In the genomic region with DNA sequence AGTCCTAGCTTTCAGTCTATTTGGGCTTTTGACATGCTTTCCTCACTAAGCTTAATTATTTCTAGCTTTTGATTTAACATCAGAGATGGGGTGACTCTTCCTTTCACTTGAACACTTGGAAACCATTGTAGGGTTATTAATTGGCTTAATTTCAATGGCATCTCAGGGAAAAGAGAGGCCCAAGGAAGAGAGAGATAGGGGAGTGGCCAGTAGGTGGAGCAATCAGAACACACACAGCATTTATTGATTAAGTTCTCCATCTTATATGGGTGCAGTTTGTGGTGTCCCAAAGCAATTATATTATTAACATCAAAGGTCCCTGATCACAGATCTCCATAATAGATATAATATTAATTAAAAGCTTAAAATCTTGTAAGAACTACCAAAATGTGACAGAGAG, we compare ENCODE assay signal across 13 cellular contexts.
A peak's percentile ranks its signal among the peaks of the same experiment; 100 is the strongest.
DNase-seq lines count a peak whose midpoint lies in the region; ATAC-seq and TF ChIP-seq lines count a peak whose summit lies in the region.
"Had no signal": no experiment of that assay in that cellular context is flagged by ENCODE, and none has a peak within 500 bp of the region (broad histone marks: within the 10 kb centered on the region; RNA-seq: fewer than 3 reads in every experiment).

No MANE protein-coding gene starts in this region.

- H3K4me1 ChIP-seq in OCI-LY7 (ENCODE audit: insufficient read depth, low read length, poor library complexity, severe bottlenecking) (no peaks in the 10 kb centered on the region), trophoblast cell (ENCODE audit: control insufficient read depth in 1 of 2, insufficient read depth in 2 of 2, low read length in 2 of 2) (no peaks in the 10 kb centered on the region)
- H3K4me1 ChIP-seq: colonic mucosa, gastroesophageal sphincter had no signal

- no peak overlapping the region for H4K8ac ChIP-seq in trophoblast cell (ENCODE audit: low read depth, low read length)

- peak; percentile 27; the same call in 1 of the 2 replicates for TF ChIP-seq CTCF in GM12875 (IDR thresholded peaks at IDR 0.05; ENCODE audit: borderline replicate concordance, insufficient read depth, low read depth, low read length)
- peak; percentile 50 for TF ChIP-seq CTCF in OCI-LY7 (conservative IDR thresholded peaks at IDR 0.05; ENCODE audit: low read length)
- peak; percentile 49 for TF ChIP-seq CTCF in foreskin fibroblast (IDR thresholded peaks at IDR 0.05; ENCODE audit: low read depth, low read length)

- H3K27ac Mint-ChIP-seq in activated T-cell treated with anti-CD3 and anti-CD28 coated beads, Interleukin-2, amount 50 U/mL, for 72 hours = no peak overlapping the region
- H3K27ac Mint-ChIP-seq: CD4-positive, alpha-beta memory T cell had no signal

- H3K4me1 Mint-ChIP-seq in activated T-cell treated with anti-CD3 and anti-CD28 coated beads, Interleukin-2, amount 50 U/mL, for 72 hours (ENCODE audit: low read depth) = no peaks in the 10 kb centered on the region
- H3K4me1 Mint-ChIP-seq: CD4-positive, alpha-beta memory T cell had no signal

- H4K91ac ChIP-seq in trophoblast cell (ENCODE audit: low read depth, low read length) = no peak overlapping the region

- no peak overlapping the region for H3K27ac ChIP-seq in OCI-LY7 (ENCODE audit: low read depth, low read length, poor library complexity, severe bottlenecking)
- H3K27ac ChIP-seq in trophoblast cell (ENCODE audit: low read depth, low read length) = no peak overlapping the region
- H3K27ac ChIP-seq: colonic mucosa, gastroesophageal sphincter had no signal

- H3K9ac ChIP-seq in trophoblast cell (ENCODE audit: low read length) = no peak overlapping the region
- H3K9ac ChIP-seq: SK-N-SH had no signal

- H2AFZ ChIP-seq in OCI-LY7 (ENCODE audit: low read length) (no peak overlapping the region), trophoblast cell (ENCODE audit: insufficient read depth, low read length, poor library complexity) (no peak overlapping the region)

- no peaks in the 10 kb centered on the region for H4K20me1 ChIP-seq in OCI-LY7 (ENCODE audit: insufficient read depth, low read length)

- H3K4me2 ChIP-seq in OCI-LY7 (ENCODE audit: low read length) (no peak overlapping the region), trophoblast cell (ENCODE audit: low read length) (no peak overlapping the region)
- H3K4me2 ChIP-seq: SK-N-SH had no signal

- POLR2A ChIA-PET in OCI-LY7 (lab: Charles Lee) = no interaction called here

- H3K9me3 ChIP-seq in OCI-LY7 (ENCODE audit: low read length) (no peaks in the 10 kb centered on the region), trophoblast cell (ENCODE audit: insufficient read depth, low read depth, low read length) (no peaks in the 10 kb centered on the region)
- H3K9me3 ChIP-seq: colonic mucosa, gastroesophageal sphincter, SK-N-SH had no signal

- H3K4ac ChIP-seq in trophoblast cell (ENCODE audit: low read depth, low read length) = no peak overlapping the region

- no peaks in the 10 kb centered on the region for H3K27me3 Mint-ChIP-seq in activated T-cell treated with anti-CD3 and anti-CD28 coated beads, Interleukin-2, amount 50 U/mL, for 72 hours (ENCODE audit: low read depth)
- H3K27me3 Mint-ChIP-seq: CD4-positive, alpha-beta memory T cell had no signal

- no peaks in the 10 kb centered on the region for H3K9me2 ChIP-seq in OCI-LY7 (ENCODE audit: insufficient read depth, low read length)
- H3K9me2 ChIP-seq: SK-N-SH had no signal

- H3K23ac ChIP-seq in trophoblast cell (ENCODE audit: low read length) = no peak overlapping the region

- no peaks in the 10 kb centered on the region for H3K36me3 ChIP-seq in OCI-LY7 (ENCODE audit: insufficient read depth, low read length)
- no peaks in the 10 kb centered on the region for H3K36me3 ChIP-seq in trophoblast cell (ENCODE audit: control insufficient read depth in 1 of 2, insufficient read depth in 2 of 2, low read length in 2 of 2)
- H3K36me3 ChIP-seq: colonic mucosa, gastroesophageal sphincter had no signal

- in situ Hi-C loops in ACHN (cut with HindIII; ENCODE audit: low pct_ligation_motif_present, low pct_unique_long_range_greater_than_20kb, low sequenced_read_pairs) = no loop called here

- no peaks in the 10 kb centered on the region for H3K36me3 Mint-ChIP-seq in activated T-cell treated with anti-CD3 and anti-CD28 coated beads, Interleukin-2, amount 50 U/mL, for 72 hours (ENCODE audit: insufficient read depth in 2 of 2)
- H3K36me3 Mint-ChIP-seq: CD4-positive, alpha-beta memory T cell had no signal

- H3K4me3 ChIP-seq in GM12875 (ENCODE audit: low read depth, low read length) (no peak overlapping the region), OCI-LY7 (ENCODE audit: low read depth, low read length, poor library complexity, severe bottlenecking) (no peak overlapping the region), foreskin fibroblast (ENCODE audit: low read depth in 1 of 2, low read length in 2 of 2) (no peak overlapping the region), trophoblast cell (ENCODE audit: low read depth, low read length) (no peak overlapping the region)
- H3K4me3 ChIP-seq: colonic mucosa, gastroesophageal sphincter had no signal

- H3K14ac ChIP-seq in trophoblast cell (ENCODE audit: low read length) = no peak overlapping the region

- H2BK120ac ChIP-seq in trophoblast cell (ENCODE audit: insufficient read depth, low read length, poor library complexity) = no peak overlapping the region

- intact Hi-C loops in OCI-LY7 (cut with micrococcal nuclease; ENCODE audit: unreplicated experiment) = no loop called here

- no peaks in the 10 kb centered on the region for H3K79me1 ChIP-seq in trophoblast cell (ENCODE audit: low read length)

- no peak overlapping the region for H2BK12ac ChIP-seq in trophoblast cell (ENCODE audit: low read length)

- H4K12ac ChIP-seq in trophoblast cell (ENCODE audit: low read depth, low read length) = no peak overlapping the region

- CTCF ChIA-PET in OCI-LY7 (lab: Charles Lee; ENCODE audit: unreplicated experiment) = no interaction called here

- H3K4me3 Mint-ChIP-seq in activated T-cell treated with anti-CD3 and anti-CD28 coated beads, Interleukin-2, amount 50 U/mL, for 72 hours = no peak overlapping the region
- H3K4me3 Mint-ChIP-seq: CD4-positive, alpha-beta memory T cell had no signal

- ATAC-seq in HG03108 (IDR thresholded peaks at IDR 0.05; ENCODE audit: unreplicated experiment) = no peak
- no peak for ATAC-seq in activated T-cell treated with anti-CD3 and anti-CD28 coated beads, Interleukin-2, amount 50 U/mL, for 72 hours (replicated peaks in 1 of 2)
- ATAC-seq: gastroesophageal sphincter had no signal

- no peak overlapping the region for H2BK5ac ChIP-seq in trophoblast cell (ENCODE audit: low read depth, low read length, poor library complexity)

- H3K79me2 ChIP-seq in OCI-LY7 (ENCODE audit: insufficient read depth, low read depth, low read length) = no peaks in the 10 kb centered on the region
- H3K79me2 ChIP-seq in trophoblast cell (ENCODE audit: control insufficient read depth, insufficient read depth, low read length, poor library complexity) = no peaks in the 10 kb centered on the region

- H3K9me3 Mint-ChIP-seq in activated T-cell treated with anti-CD3 and anti-CD28 coated beads, Interleukin-2, amount 50 U/mL, for 72 hours = peaks cover 4 to 8% of the 10 kb centered on the region in 2 donors

- no TSS peak for BruUV-seq in OCI-LY7 (replicated peaks; lab: Mats Ljungman, UMichigan)

- H2AK5ac ChIP-seq in trophoblast cell (ENCODE audit: low read length) = no peak overlapping the region

- no peak overlapping the region for H3K18ac ChIP-seq in trophoblast cell (ENCODE audit: low read length)

- no peaks in the 10 kb centered on the region for H3K27me3 ChIP-seq in trophoblast cell (ENCODE audit: insufficient read depth, low read length)
- H3K27me3 ChIP-seq: colonic mucosa, gastroesophageal sphincter had no signal

- DNase-seq in ACHN (peak; percentile 11), OCI-LY7 (ENCODE audit: low spot score) (no peak), foreskin fibroblast (peak in 1 of 2 donors; percentile 56), trophoblast cell (no peak)
- no peak for DNase-seq in stimulated activated CD4-positive, alpha-beta T cell treated with anti-CD3 and anti-CD28 coated beads, Interleukin-2, amount 100 ng/mL, for 24 hours
- no peak for DNase-seq in activated T-cell treated with anti-CD3 and anti-CD28 coated beads, Interleukin-2, amount 50 U/mL, for 72 hours
- DNase-seq: activated effector memory CD4-positive, alpha-beta T cell treated with Interleukin-2 at 50 U/mL for 16 hours; CD4-positive, alpha-beta memory T cell; colonic mucosa; SK-N-SH had no signal
